In the genomic region with DNA sequence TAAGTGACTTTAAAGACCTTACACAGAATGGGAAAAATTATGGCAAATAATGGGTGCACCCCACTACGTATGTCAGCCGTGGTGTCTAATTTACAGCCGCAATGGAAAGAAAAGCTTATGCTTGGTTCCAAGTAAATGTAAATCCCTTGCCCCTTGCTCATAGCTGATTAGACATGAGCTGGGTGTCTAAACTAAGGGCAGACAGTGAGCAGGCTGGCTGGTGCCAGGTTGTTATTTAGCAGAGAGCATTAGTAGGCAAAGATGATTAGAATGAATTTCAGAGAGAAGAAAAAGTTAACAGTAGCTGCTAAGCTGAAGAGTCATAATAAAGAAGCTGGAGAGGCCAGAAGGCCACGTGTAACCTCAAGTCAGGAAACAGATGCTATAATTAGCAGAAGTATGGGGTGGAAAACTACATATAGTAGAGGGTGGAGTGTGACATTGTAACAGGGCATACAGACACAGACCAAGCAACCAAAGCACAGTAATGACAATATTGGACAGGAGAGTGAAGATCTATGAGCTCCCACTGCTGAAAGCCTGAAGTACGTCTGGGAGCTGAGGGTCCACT, we compare ENCODE assay signal across 11 cellular contexts.
A peak's percentile ranks its signal among the peaks of the same experiment; 100 is the strongest.
DNase-seq lines count a peak whose midpoint lies in the region; ATAC-seq, FAIRE-seq and TF ChIP-seq lines count a peak whose summit lies in the region.
"Had no signal": no experiment of that assay in that cellular context is flagged by ENCODE, and none has a peak within 500 bp of the region (broad histone marks: within the 10 kb centered on the region; RNA-seq: fewer than 3 reads in every experiment).

No MANE protein-coding gene starts in this region.

- no peak overlapping the region for H3K4me3 Mint-ChIP-seq in CD4-positive, alpha-beta T cell
- H3K4me3 Mint-ChIP-seq: H9 had no signal

- H3K27ac Mint-ChIP-seq in CD4-positive, alpha-beta T cell = no peak overlapping the region

- H3K36me3 Mint-ChIP-seq in CD4-positive, alpha-beta T cell (ENCODE audit: low read depth) = no peaks in the 10 kb centered on the region

- H3K4me1 Mint-ChIP-seq in CD4-positive, alpha-beta T cell (ENCODE audit: low read depth) = peaks cover 13% of the 10 kb centered on the region

- H3K27me3 Mint-ChIP-seq in CD4-positive, alpha-beta T cell = no peaks in the 10 kb centered on the region

- intact Hi-C loops in left ventricle myocardium superior (cut with micrococcal nuclease) = no loop called here
- intact Hi-C loops in CD4-positive, alpha-beta T cell (cut with DNase I, micrococcal nuclease) = no loop called here

- CTCF ChIA-PET in CD4-positive, alpha-beta T cell (lab: Charles Lee) = no interaction called here

- no peak overlapping the region for H3K27ac ChIP-seq in CD4-positive, alpha-beta T cell (ENCODE audit: low read depth, low read length)

- peak; percentile 50 for ATAC-seq in GM21723 (IDR thresholded peaks at IDR 0.05; ENCODE audit: unreplicated experiment)
- ATAC-seq in left ventricle myocardium superior = peak; percentile 46
- ATAC-seq in CD4-positive, alpha-beta T cell (ENCODE audit: poor library complexity) = no peak

- POLR2A ChIA-PET in CD4-positive, alpha-beta T cell (lab: Charles Lee) = no interaction called here

- H3K27me3 ChIP-seq in CD4-positive, alpha-beta T cell (ENCODE audit: control insufficient read depth, insufficient read depth, low read length) = no peaks in the 10 kb centered on the region

- TF ChIP-seq POLR2A in GM12892 (IDR thresholded peaks at IDR 0.05; ENCODE audit: low read depth, low read length) = no peak

- no peaks in the 10 kb centered on the region for H3K9me3 ChIP-seq in CD4-positive, alpha-beta T cell (ENCODE audit: control insufficient read depth, low read length)

- peak; percentile 81 for FAIRE-seq in GM12892 (lab: Jason Lieb, UNC)
- FAIRE-seq: colon had no signal

- H3K9me3 Mint-ChIP-seq in CD4-positive, alpha-beta T cell = peaks cover 5% of the 10 kb centered on the region
- H3K9me3 Mint-ChIP-seq: H9 had no signal

- no peak for TF ChIP-seq CTCF in CD4-positive, alpha-beta T cell (IDR thresholded peaks at IDR 0.05)

- no peak for DNase-seq in GM12892 (ENCODE audit: insufficient read length)
- peak; percentile 15 for DNase-seq in NAMALWA (ENCODE audit: low spot score)
- DNase-seq in left ventricle myocardium superior = no peak
- DNase-seq in T1000 (lab: John Stamatoyannopoulos, UW) = no peak
- DNase-seq in dedifferentiated amniotic fluid mesenchymal stem cell (ENCODE audit: extremely low spot score) = no peak
- no peak for DNase-seq in CD4-positive, alpha-beta T cell
- DNase-seq in effector CD8-positive, alpha-beta T cell (lab: John Stamatoyannopoulos, UW) = no peak
- DNase-seq: H9, SHP77 treated with DMSO at 0.1 percent for 48 hours had no signal
